1 cellular context compared by ENCODE assay signal in the genomic region with DNA sequence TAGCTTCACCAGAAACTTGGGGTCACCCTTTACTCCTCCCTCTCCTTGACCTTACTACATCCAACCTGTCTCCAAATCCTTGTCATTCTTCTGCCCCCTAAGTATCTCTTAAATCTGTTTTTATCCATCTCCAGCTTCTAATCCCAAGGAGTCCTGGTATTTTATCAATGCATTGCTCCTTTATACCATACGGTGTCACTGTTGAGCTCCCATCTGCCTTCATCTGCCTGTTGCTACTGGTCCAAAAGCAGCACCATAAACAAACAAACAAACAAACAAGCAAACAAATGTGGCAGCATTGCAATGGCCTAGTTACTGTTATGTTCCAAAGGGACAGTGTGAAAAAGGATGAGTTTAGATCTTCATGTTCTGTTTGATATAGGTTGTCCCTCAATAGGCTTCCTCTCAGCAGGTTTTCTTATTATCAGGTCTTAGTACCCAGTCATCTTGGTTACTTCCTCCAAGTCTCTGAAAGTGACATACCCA.
TF ChIP-seq lines count a peak whose summit lies in the region.

No MANE protein-coding gene starts in this region.

TF ChIP-seq in HepG2, 621 proteins besides CTCF, POLR2A, EP300 and RAD21 (continued from another document):
- TF ChIP-seq, protein P1, sequence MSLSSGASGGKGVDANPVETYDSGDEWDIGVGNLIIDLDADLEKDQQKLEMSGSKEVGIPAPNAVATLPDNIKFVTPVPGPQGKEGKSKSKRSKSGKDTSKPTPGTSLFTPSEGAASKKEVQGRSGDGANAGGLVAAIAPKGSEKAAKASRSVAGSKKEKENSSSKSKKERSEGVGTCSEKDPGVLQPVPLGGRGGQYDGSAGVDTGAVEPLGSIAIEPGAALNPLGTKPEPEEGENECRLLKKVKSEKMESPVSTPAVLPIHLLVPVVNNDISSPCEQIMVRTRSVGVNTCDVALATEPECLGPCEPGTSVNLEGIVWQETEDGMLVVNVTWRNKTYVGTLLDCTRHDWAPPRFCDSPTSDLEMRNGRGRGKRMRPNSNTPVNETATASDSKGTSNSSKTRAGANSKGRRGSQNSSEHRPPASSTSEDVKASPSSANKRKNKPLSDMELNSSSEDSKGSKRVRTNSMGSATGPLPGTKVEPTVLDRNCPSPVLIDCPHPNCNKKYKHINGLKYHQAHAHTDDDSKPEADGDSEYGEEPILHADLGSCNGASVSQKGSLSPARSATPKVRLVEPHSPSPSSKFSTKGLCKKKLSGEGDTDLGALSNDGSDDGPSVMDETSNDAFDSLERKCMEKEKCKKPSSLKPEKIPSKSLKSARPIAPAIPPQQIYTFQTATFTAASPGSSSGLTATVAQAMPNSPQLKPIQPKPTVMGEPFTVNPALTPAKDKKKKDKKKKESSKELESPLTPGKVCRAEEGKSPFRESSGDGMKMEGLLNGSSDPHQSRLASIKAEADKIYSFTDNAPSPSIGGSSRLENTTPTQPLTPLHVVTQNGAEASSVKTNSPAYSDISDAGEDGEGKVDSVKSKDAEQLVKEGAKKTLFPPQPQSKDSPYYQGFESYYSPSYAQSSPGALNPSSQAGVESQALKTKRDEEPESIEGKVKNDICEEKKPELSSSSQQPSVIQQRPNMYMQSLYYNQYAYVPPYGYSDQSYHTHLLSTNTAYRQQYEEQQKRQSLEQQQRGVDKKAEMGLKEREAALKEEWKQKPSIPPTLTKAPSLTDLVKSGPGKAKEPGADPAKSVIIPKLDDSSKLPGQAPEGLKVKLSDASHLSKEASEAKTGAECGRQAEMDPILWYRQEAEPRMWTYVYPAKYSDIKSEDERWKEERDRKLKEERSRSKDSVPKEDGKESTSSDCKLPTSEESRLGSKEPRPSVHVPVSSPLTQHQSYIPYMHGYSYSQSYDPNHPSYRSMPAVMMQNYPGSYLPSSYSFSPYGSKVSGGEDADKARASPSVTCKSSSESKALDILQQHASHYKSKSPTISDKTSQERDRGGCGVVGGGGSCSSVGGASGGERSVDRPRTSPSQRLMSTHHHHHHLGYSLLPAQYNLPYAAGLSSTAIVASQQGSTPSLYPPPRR (CRISPR knock-in tag; IDR thresholded peaks at IDR 0.05; ENCODE audit: borderline replicate concordance): no peak
- TF ChIP-seq ZFP36L1 (CRISPR knock-in tag; IDR thresholded peaks at IDR 0.05) (no peak), SIN3A (IDR thresholded peaks at IDR 0.05; ENCODE audit: borderline replicate concordance, low read depth, low read length) (no peak), YEATS4 (CRISPR knock-in tag; IDR thresholded peaks at IDR 0.05; ENCODE audit: borderline replicate concordance) (no peak), ELF3 (CRISPR knock-in tag; IDR thresholded peaks at IDR 0.05) (0 out of 2 replicates have a peak, but pooled peaks have one; percentile 33), ZNF775 (CRISPR knock-in tag; IDR thresholded peaks at IDR 0.05; ENCODE audit: borderline replicate concordance) (no peak), HNRNPH1 (optimal IDR thresholded peaks at IDR 0.05; ENCODE audit: low read depth, low read length) (no peak), CHCHD3 (CRISPR knock-in tag; IDR thresholded peaks at IDR 0.05) (no peak), MAF1 (CRISPR knock-in tag; IDR thresholded peaks at IDR 0.05; ENCODE audit: borderline replicate concordance) (no peak), ZNF546 (CRISPR knock-in tag; conservative IDR thresholded peaks at IDR 0.05) (no peak), GPN1 (CRISPR knock-in tag; IDR thresholded peaks at IDR 0.05; ENCODE audit: borderline replicate concordance) (no peak), HMG20B (CRISPR knock-in tag; conservative IDR thresholded peaks at IDR 0.05) (no peak), ZNF878 (CRISPR knock-in tag; IDR thresholded peaks at IDR 0.05) (no peak), ZNF33B (CRISPR knock-in tag; IDR thresholded peaks at IDR 0.05) (no peak), RBM39 (IDR thresholded peaks at IDR 0.05; ENCODE audit: low read depth, low read length, poor library complexity, severe bottlenecking) (no peak), ZNF549 (CRISPR knock-in tag; IDR thresholded peaks at IDR 0.05) (no peak), ZNF460 (CRISPR knock-in tag; IDR thresholded peaks at IDR 0.05; ENCODE audit: borderline replicate concordance) (no peak), SMC3 (IDR thresholded peaks at IDR 0.05; ENCODE audit: low read length) (peak; percentile 75), ZNF7 (CRISPR knock-in tag; IDR thresholded peaks at IDR 0.05) (no peak), RARA (CRISPR knock-in tag; IDR thresholded peaks at IDR 0.05) (no peak)
- TF ChIP-seq, protein P2, sequence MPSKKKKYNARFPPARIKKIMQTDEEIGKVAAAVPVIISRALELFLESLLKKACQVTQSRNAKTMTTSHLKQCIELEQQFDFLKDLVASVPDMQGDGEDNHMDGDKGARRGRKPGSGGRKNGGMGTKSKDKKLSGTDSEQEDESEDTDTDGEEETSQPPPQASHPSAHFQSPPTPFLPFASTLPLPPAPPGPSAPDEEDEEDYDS (CRISPR knock-in tag; IDR thresholded peaks at IDR 0.05): no peak
- TF ChIP-seq, protein P3, sequence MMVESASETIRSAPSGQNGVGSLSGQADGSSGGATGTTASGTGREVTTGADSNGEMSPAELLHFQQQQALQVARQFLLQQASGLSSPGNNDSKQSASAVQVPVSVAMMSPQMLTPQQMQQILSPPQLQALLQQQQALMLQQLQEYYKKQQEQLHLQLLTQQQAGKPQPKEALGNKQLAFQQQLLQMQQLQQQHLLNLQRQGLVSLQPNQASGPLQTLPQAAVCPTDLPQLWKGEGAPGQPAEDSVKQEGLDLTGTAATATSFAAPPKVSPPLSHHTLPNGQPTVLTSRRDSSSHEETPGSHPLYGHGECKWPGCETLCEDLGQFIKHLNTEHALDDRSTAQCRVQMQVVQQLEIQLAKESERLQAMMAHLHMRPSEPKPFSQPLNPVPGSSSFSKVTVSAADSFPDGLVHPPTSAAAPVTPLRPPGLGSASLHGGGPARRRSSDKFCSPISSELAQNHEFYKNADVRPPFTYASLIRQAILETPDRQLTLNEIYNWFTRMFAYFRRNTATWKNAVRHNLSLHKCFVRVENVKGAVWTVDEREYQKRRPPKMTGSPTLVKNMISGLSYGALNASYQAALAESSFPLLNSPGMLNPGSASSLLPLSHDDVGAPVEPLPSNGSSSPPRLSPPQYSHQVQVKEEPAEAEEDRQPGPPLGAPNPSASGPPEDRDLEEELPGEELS (CRISPR knock-in tag; IDR thresholded peaks at IDR 0.05): peak; percentile 80
- TF ChIP-seq, protein P4, sequence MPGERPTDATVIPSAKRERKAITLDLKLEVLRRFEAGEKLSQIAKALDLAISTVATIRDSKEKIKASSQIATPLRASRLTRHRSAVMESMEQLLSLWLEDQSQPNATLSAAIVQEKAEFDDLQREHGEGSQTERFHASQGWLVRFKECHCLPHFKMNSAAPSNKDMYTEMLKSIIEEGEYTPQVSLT (CRISPR knock-in tag; IDR thresholded peaks at IDR 0.05; ENCODE audit: borderline replicate concordance, low read depth): no peak
- TF ChIP-seq, protein P5, sequence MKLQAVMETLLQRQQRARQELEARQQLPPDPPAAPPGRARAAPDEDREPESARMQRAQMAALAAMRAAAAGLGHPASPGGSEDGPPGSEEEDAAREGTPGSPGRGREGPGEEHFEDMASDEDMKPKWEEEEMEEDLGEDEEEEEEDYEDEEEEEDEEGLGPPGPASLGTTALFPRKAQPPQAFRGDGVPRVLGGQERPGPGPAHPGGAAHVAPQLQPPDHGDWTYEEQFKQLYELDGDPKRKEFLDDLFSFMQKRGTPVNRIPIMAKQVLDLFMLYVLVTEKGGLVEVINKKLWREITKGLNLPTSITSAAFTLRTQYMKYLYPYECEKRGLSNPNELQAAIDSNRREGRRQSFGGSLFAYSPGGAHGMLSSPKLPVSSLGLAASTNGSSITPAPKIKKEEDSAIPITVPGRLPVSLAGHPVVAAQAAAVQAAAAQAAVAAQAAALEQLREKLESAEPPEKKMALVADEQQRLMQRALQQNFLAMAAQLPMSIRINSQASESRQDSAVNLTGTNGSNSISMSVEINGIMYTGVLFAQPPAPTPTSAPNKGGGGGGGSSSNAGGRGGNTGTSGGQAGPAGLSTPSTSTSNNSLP (IDR thresholded peaks at IDR 0.05; ENCODE audit: low read depth, low read length): peak; percentile 96
- TF ChIP-seq, protein P6, sequence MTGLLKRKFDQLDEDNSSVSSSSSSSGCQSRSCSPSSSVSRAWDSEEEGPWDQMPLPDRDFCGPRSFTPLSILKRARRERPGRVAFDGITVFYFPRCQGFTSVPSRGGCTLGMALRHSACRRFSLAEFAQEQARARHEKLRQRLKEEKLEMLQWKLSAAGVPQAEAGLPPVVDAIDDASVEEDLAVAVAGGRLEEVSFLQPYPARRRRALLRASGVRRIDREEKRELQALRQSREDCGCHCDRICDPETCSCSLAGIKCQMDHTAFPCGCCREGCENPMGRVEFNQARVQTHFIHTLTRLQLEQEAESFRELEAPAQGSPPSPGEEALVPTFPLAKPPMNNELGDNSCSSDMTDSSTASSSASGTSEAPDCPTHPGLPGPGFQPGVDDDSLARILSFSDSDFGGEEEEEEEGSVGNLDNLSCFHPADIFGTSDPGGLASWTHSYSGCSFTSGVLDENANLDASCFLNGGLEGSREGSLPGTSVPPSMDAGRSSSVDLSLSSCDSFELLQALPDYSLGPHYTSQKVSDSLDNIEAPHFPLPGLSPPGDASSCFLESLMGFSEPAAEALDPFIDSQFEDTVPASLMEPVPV (CRISPR knock-in tag; IDR thresholded peaks at IDR 0.05): no peak
- TF ChIP-seq, protein P7, sequence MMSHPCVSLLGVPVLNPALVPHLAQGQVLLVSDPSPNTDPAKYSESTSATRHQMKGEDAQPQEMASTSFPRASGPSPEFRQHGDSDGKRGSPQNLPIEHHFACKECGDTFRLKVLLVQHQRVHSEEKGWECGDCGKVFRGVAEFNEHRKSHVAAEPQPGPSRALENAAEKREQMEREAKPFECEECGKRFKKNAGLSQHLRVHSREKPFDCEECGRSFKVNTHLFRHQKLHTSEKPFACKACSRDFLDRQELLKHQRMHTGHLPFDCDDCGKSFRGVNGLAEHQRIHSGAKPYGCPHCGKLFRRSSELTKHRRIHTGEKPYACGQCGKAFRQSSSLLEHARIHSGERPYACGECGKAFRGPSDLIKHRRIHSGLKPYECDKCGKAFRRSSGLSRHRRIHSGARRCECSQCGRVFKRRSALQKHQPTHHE (CRISPR knock-in tag; IDR thresholded peaks at IDR 0.05; ENCODE audit: borderline replicate concordance): no peak
- TF ChIP-seq, protein P8, sequence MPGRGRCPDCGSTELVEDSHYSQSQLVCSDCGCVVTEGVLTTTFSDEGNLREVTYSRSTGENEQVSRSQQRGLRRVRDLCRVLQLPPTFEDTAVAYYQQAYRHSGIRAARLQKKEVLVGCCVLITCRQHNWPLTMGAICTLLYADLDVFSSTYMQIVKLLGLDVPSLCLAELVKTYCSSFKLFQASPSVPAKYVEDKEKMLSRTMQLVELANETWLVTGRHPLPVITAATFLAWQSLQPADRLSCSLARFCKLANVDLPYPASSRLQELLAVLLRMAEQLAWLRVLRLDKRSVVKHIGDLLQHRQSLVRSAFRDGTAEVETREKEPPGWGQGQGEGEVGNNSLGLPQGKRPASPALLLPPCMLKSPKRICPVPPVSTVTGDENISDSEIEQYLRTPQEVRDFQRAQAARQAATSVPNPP (CRISPR knock-in tag; IDR thresholded peaks at IDR 0.05): no peak
- TF ChIP-seq, protein P9, sequence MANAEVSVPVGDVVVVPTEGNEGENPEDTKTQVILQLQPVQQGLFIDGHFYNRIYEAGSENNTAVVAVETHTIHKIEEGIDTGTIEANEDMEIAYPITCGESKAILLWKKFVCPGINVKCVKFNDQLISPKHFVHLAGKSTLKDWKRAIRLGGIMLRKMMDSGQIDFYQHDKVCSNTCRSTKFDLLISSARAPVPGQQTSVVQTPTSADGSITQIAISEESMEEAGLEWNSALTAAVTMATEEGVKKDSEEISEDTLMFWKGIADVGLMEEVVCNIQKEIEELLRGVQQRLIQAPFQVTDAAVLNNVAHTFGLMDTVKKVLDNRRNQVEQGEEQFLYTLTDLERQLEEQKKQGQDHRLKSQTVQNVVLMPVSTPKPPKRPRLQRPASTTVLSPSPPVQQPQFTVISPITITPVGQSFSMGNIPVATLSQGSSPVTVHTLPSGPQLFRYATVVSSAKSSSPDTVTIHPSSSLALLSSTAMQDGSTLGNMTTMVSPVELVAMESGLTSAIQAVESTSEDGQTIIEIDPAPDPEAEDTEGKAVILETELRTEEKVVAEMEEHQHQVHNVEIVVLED (CRISPR knock-in tag; IDR thresholded peaks at IDR 0.05; ENCODE audit: borderline replicate concordance): no peak
- TF ChIP-seq, protein P10, sequence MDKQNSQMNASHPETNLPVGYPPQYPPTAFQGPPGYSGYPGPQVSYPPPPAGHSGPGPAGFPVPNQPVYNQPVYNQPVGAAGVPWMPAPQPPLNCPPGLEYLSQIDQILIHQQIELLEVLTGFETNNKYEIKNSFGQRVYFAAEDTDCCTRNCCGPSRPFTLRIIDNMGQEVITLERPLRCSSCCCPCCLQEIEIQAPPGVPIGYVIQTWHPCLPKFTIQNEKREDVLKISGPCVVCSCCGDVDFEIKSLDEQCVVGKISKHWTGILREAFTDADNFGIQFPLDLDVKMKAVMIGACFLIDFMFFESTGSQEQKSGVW (CRISPR knock-in tag; IDR thresholded peaks at IDR 0.05; ENCODE audit: borderline replicate concordance): no peak
- TF ChIP-seq, protein P11, sequence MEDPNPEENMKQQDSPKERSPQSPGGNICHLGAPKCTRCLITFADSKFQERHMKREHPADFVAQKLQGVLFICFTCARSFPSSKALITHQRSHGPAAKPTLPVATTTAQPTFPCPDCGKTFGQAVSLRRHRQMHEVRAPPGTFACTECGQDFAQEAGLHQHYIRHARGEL (CRISPR knock-in tag; IDR thresholded peaks at IDR 0.05): no peak
- TF ChIP-seq, protein P12, sequence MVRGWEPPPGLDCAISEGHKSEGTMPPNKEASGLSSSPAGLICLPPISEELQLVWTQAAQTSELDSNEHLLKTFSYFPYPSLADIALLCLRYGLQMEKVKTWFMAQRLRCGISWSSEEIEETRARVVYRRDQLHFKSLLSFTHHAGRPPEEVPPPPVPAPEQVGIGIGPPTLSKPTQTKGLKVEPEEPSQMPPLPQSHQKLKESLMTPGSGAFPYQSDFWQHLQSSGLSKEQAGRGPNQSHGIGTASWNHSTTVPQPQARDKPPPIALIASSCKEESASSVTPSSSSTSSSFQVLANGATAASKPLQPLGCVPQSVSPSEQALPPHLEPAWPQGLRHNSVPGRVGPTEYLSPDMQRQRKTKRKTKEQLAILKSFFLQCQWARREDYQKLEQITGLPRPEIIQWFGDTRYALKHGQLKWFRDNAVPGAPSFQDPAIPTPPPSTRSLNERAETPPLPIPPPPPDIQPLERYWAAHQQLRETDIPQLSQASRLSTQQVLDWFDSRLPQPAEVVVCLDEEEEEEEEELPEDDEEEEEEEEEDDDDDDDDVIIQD (CRISPR knock-in tag; IDR thresholded peaks at IDR 0.05; ENCODE audit: low read depth): no peak
